8 cellular contexts compared by ENCODE assay signal in genomic region chr21:36989699-36990507, GRCh38. TPM values are rescaled to one million over a fixed set of nuclear protein-coding genes. Genes with fewer than 3 reads are reported as not detected.
A peak's percentile ranks its signal among the peaks of the same experiment; 100 is the strongest.
DNase-seq lines count a peak whose midpoint lies in the region; ATAC-seq and TF ChIP-seq lines count a peak whose summit lies in the region.

No MANE protein-coding gene starts in this region.

- H3K4me1 Mint-ChIP-seq in progenitor cell of endocrine pancreas (ENCODE audit: low read depth): peaks cover 8% of the 10 kb centered on the region

- ATAC-seq in HG02852 (IDR thresholded peaks at IDR 0.05; ENCODE audit: unreplicated experiment) (peak; percentile 92), heart right ventricle (peak; percentile 98 to 99 (median 98)), upper lobe of right lung (peak; percentile 97)

- peak; percentile 98 for DNase-seq in GM13977 (ENCODE audit: low spot score)
- DNase-seq in NCI-H1436 (lab: John Stamatoyannopoulos, UW): peak; percentile 84
- DNase-seq in T follicular helper cell (ENCODE audit: low read depth): peak; percentile 55
- DNase-seq in adrenal gland: peak; percentile 93 to 96 (median 94)
- DNase-seq in heart right ventricle: peak; percentile 94 to 97
- peak; percentile 82 for DNase-seq in progenitor cell of endocrine pancreas (ENCODE audit: low spot score, unreplicated experiment)
- DNase-seq in upper lobe of right lung: peak; percentile 98

- peak; percentile 97 for TF ChIP-seq CTCF in GM13977 (IDR thresholded peaks at IDR 0.05; ENCODE audit: extremely low read depth, insufficient read depth, missing control alignments)
- TF ChIP-seq CTCF in adrenal gland (IDR thresholded peaks at IDR 0.05): peak; percentile 41 to 98 (median 78)
- peak; percentile 89 to 99 (median 93) for TF ChIP-seq CTCF in heart right ventricle (IDR thresholded peaks at IDR 0.05)
- peak; percentile 98 for TF ChIP-seq CTCF in progenitor cell of endocrine pancreas (IDR thresholded peaks at IDR 0.05; ENCODE audit: unreplicated experiment)
- TF ChIP-seq CTCF in upper lobe of right lung (IDR thresholded peaks at IDR 0.05): peak; percentile 92

- peaks cover 0 to 6% of the 10 kb centered on the region in 2 donors for H3K4me1 ChIP-seq in adrenal gland (replicated peaks in 1 of 2)
- peaks cover 0 to 16% (median 4%) of the 10 kb centered on the region in 9 donors for H3K4me1 ChIP-seq in heart right ventricle
- no peaks in the 10 kb centered on the region for H3K4me1 ChIP-seq in upper lobe of right lung

- H3K9me3 Mint-ChIP-seq in progenitor cell of endocrine pancreas (ENCODE audit: low read depth): no peaks in the 10 kb centered on the region

- H3K36me3 ChIP-seq in adrenal gland (replicated peaks in 1 of 2) (no peaks in the 10 kb centered on the region), heart right ventricle (no peaks in the 10 kb centered on the region), upper lobe of right lung (no peaks in the 10 kb centered on the region)

- peak overlapping the region; percentile 97 for H3K27ac Mint-ChIP-seq in progenitor cell of endocrine pancreas

- WGBS in adrenal gland, 4 donors: 2 to 12% (median 5%) methylated on average over 10 to 97 of the region's 97 CpGs
- 2% methylated on average over 79 to 97 of the region's 97 CpGs for WGBS in heart right ventricle, 2 donors

- H3K4me3 ChIP-seq in adrenal gland: peak overlapping the region in 2 of 4 donors; percentile 81 to 82
- H3K4me3 ChIP-seq in heart right ventricle: peak overlapping the region; percentile 26 to 76 (median 66)
- H3K4me3 ChIP-seq in upper lobe of right lung: peak overlapping the region; percentile 71

- H3K27me3 ChIP-seq in adrenal gland: no peaks in the 10 kb centered on the region
- H3K27me3 ChIP-seq in heart right ventricle: peaks cover 0 to 20% (median 16%) of the 10 kb centered on the region in 7 donors
- no peaks in the 10 kb centered on the region for H3K27me3 ChIP-seq in upper lobe of right lung

- no peaks in the 10 kb centered on the region for H3K9me3 ChIP-seq in adrenal gland (replicated peaks in 1 of 3)
- H3K9me3 ChIP-seq in heart right ventricle: peaks cover 0 to 5% (median 0%) of the 10 kb centered on the region in 11 donors
- H3K9me3 ChIP-seq in upper lobe of right lung: no peaks in the 10 kb centered on the region

- H3K36me3 Mint-ChIP-seq in progenitor cell of endocrine pancreas (ENCODE audit: insufficient read depth): peaks cover 4% of the 10 kb centered on the region

- peak overlapping the region; percentile 61 to 99 (median 93) for H3K27ac ChIP-seq in adrenal gland
- H3K27ac ChIP-seq in heart right ventricle: peak overlapping the region; percentile 61 to 97 (median 94)
- H3K27ac ChIP-seq in upper lobe of right lung: peak overlapping the region; percentile 91

- in situ Hi-C loops in GM13977 (cut with MboI; ENCODE audit: low pct_unique_long_range_greater_than_20kb, low sequenced_read_pairs, unreplicated experiment): no loop called here

- TF ChIP-seq POLR2A in adrenal gland (IDR thresholded peaks at IDR 0.05): peak; percentile 23 to 59

- intact Hi-C loops in adrenal gland (cut with DNase I): no loop called here
- intact Hi-C loops in heart right ventricle (cut with DNase I): loop anchor here in 5 of 10 donors (5.0 to 10.0 kb wide), 2 partner anchors 82 to 85 kb away; partner anchors contain the start of genes PIGP (in 5 of the 5) and TTC3 (in 5 of the 5)
- intact Hi-C loops in upper lobe of right lung (cut with DNase I): no loop called here

- peak overlapping the region; percentile 71 for H3K4me3 Mint-ChIP-seq in progenitor cell of endocrine pancreas (ENCODE audit: low read depth)

- peaks cover under 1% of the 10 kb centered on the region for H3K27me3 Mint-ChIP-seq in progenitor cell of endocrine pancreas

RNA-seq across cellular contexts. Expression of gene RIPPLY3, which starts 16.6 kb away (rescaled TPM):
- under 1 TPM in 5 of 8 donors, not detected in 3; 0.18 to 0.42 (median 0.39) TPM for total RNA-seq in adrenal gland
- 1 to 10 TPM in 1 of 3 donors, under 1 TPM in 2; 0.22 to 1.3 (median 0.40) TPM for polyA plus RNA-seq in adrenal gland
- total RNA-seq in heart right ventricle: not detected
- under 1 TPM in 1 of 2 donors, not detected in 1; 0.03 TPM for polyA plus RNA-seq in heart right ventricle
- 17.9 and 18.9 TPM in 2 replicates for total RNA-seq in progenitor cell of endocrine pancreas
- not detected for total RNA-seq in upper lobe of right lung

RNA-seq across cellular contexts. Expression of gene HLCS, which starts 23.4 kb away (rescaled TPM):
- total RNA-seq in adrenal gland (10 to 100 TPM; 13.3 to 34.4 (median 20.4) TPM), heart right ventricle (1 to 10 TPM; 5.0 to 9.6 (median 7.5) TPM), progenitor cell of endocrine pancreas (32.3 and 34.3 TPM in 2 replicates), upper lobe of right lung (16.0 TPM)
- polyA plus RNA-seq in adrenal gland (10 to 100 TPM in 1 of 3 donors, 1 to 10 TPM in 2; 4.4 to 18.3 (median 6.4) TPM), heart right ventricle (1 to 10 TPM; 2.0 to 2.5 TPM)

Comparison
In these comparisons a context has a peak if more than half of its experiments do, and no peak if none do; other contexts are left out.
1. RNA of gene RIPPLY3, which starts 16.6 kb away (total RNA-seq): 17.9 to 18.9 TPM in progenitor cell of endocrine pancreas; 0.18 to 0.42 TPM in adrenal gland, not detected in upper lobe of right lung (single experiment) and not detected in heart right ventricle; every median in the first group is over 10 times any median in the second.
2. Peak in every context shown above with its lines, with median percentiles within 50 percentile points of each other: DNase-seq, CTCF ChIP-seq, ATAC-seq and H3K27ac ChIP-seq.